ENCODE assay signal across 9 cellular contexts in the genomic region with DNA sequence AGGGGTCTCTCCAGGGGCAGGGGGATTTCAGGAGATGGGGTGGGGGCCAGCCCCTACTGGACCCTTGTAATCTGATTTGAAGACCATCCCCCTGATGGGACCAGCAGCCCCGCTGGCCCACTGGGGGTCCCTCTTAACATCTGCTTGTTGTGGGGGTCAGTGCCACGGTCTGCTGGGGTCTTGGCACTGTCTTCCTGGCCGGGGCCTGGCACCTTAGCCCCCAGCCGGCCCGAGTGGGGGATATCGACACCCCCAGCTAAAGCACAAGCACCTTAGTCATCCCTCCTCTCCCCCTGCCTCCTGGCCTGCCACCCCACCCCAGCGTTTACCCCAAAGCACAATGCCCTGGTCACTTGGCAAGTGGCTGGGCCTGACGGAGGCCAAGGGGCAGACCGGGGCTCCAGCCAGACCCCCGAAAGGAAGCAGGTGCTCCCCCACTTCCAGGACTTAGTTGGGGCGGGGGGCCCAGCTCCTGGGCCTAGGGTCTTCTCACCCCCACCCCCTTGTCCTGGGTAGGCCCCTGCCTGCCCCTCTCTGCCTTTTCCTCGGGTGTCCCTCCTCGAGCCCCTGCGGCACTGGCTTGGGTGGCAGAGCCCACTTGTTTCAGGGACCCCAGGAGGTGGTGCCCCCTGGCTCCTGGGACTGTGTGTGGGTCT. TPM values are rescaled to one million over a fixed set of nuclear protein-coding genes. Genes with fewer than 3 reads are reported as not detected.
DNase-seq lines count a peak whose midpoint lies in the region; ATAC-seq, FAIRE-seq and TF ChIP-seq lines count a peak whose summit lies in the region.
"Had no signal": no experiment of that assay in that cellular context is flagged by ENCODE, and none has a peak within 500 bp of the region (broad histone marks: within the 10 kb centered on the region; RNA-seq: fewer than 3 reads in every experiment).

No MANE protein-coding gene starts in this region.

- BruUV-seq in HepG2 (replicated peaks; lab: Mats Ljungman, UMichigan): no TSS peak

- H3K9me3 Mint-ChIP-seq in activated naive CD4-positive, alpha-beta T cell treated with anti-CD3 and anti-CD28 coated beads, Interleukin-2, amount 50 U/mL, for 24 hours: no peaks in the 10 kb centered on the region

- H3K4me3 ChIP-seq in Jurkat, Clone E6-1 (ENCODE audit: low read length): peak overlapping the region; percentile 99
- H3K4me3 ChIP-seq in HepG2 (replicated peaks in 1 of 3; ENCODE audit: insufficient read depth in 1 of 3, low read depth in 2 of 3, low read length in 3 of 3): peak overlapping the region; percentile 75 to 89 (median 84); a peak in 4 of 6 replicates
- H3K4me3 ChIP-seq in subcutaneous abdominal adipose tissue (ENCODE audit: low read depth in 1 of 5, low read length in 5 of 5): peak overlapping the region in 1 of 5 donors; percentile 85

- intact Hi-C loops in HepG2 (cut with micrococcal nuclease; ENCODE audit: unreplicated experiment): loop anchor here (5.0 kb wide), 1 partner anchor 33 kb away; no protein-coding TSS in a partner anchor

- POLR2A ChIA-PET in HepG2 (lab: Yijun Ruan, JAX): interaction anchor here (1.4 kb wide), 2 partner anchors 36 to 55 kb away, joined by 3 read pairs; no protein-coding TSS in a partner anchor

- DNase-seq in Jurkat, Clone E6-1 (ENCODE audit: low read depth, low spot score): no peak
- no peak for DNase-seq in HepG2 (ENCODE audit: low spot score)
- DNase-seq in NCI-H524 treated with DMSO at 0.1 percent for 48 hours (lab: John Stamatoyannopoulos, UW): no peak
- no peak for DNase-seq in SHP77 (lab: John Stamatoyannopoulos, UW)
- DNase-seq: T1000 had no signal

- H3K27ac ChIP-seq in HepG2 (ENCODE audit: extremely low read length, insufficient read depth, low read length) (peak overlapping the region; percentile 85), subcutaneous abdominal adipose tissue (ENCODE audit: low read depth, low read length) (peak overlapping the region; percentile 98)

- H3K36me3 Mint-ChIP-seq in activated naive CD4-positive, alpha-beta T cell treated with anti-CD3 and anti-CD28 coated beads, Interleukin-2, amount 50 U/mL, for 24 hours: peaks cover 14% of the 10 kb centered on the region

- no peaks in the 10 kb centered on the region for H3K9me3 ChIP-seq in HepG2 (ENCODE audit: low read length)
- H3K9me3 ChIP-seq in subcutaneous abdominal adipose tissue (ENCODE audit: control insufficient read depth in 5 of 5, low read length in 5 of 5): no peaks in the 10 kb centered on the region

- CTCF ChIA-PET in HepG2 (lab: Yijun Ruan, JAX; ENCODE audit: low intra/inter-chr PET ratio, low total read pairs): no interaction called here

- 75% methylated on average over 8 of the region's 14 CpGs for WGBS in HepG2 (ENCODE audit: low lambda C conversion rate)

- no peak for TF ChIP-seq RAD21 in HepG2 (CRISPR knock-in tag; IDR thresholded peaks at IDR 0.05)

- no peak for ATAC-seq in HepG2
- ATAC-seq in GM18517 (IDR thresholded peaks at IDR 0.05; ENCODE audit: unreplicated experiment): no peak
- no peak for ATAC-seq in HG03342 (IDR thresholded peaks at IDR 0.05; ENCODE audit: unreplicated experiment)

- no peak for TF ChIP-seq CTCF in HepG2 (CRISPR knock-in tag; IDR thresholded peaks at IDR 0.05)

- H3K27me3 ChIP-seq in HepG2 (ENCODE audit: control insufficient read depth in 1 of 2, insufficient read depth in 2 of 2, low read length in 2 of 2) (no peaks in the 10 kb centered on the region), subcutaneous abdominal adipose tissue (ENCODE audit: control insufficient read depth in 5 of 5, insufficient read depth in 4 of 5, low read length in 5 of 5) (no peaks in the 10 kb centered on the region)

- H3K36me3 ChIP-seq in HepG2 (replicated peaks in 1 of 2; ENCODE audit: control insufficient read depth in 1 of 2, insufficient read depth in 2 of 2, low read length in 2 of 2): peaks cover 0 to 8% of the 10 kb centered on the region in 2 experiments; a peak in 1 of 5 replicates
- H3K36me3 ChIP-seq in subcutaneous abdominal adipose tissue (ENCODE audit: control insufficient read depth in 5 of 5, insufficient read depth in 5 of 5, low read length in 5 of 5): peaks cover 2 to 15% (median 3%) of the 10 kb centered on the region in 5 donors

- in situ Hi-C loops in HepG2 (cut with HindIII; ENCODE audit: extremely low pct_ligation_motif_present, low pct_unique_long_range_greater_than_20kb): no loop called here

- TF ChIP-seq POLR2A in HepG2 (IDR thresholded peaks at IDR 0.05; ENCODE audit: insufficient read depth in 1 of 2, low read depth in 2 of 2, low read length in 2 of 2): no peak

- peak overlapping the region; percentile 44 for H3K27ac Mint-ChIP-seq in activated naive CD4-positive, alpha-beta T cell treated with anti-CD3 and anti-CD28 coated beads, Interleukin-2, amount 50 U/mL, for 24 hours

- H3K4me2 ChIP-seq in HepG2 (ENCODE audit: low read depth, low read length): peak overlapping the region; percentile 75

- TF ChIP-seq EP300 in HepG2 (IDR thresholded peaks at IDR 0.05; ENCODE audit: low read depth in 2 of 2, low read length in 2 of 2): no peak
- TF ChIP-seq EP300 in HepG2 (CRISPR knock-in tag; IDR thresholded peaks at IDR 0.05; ENCODE audit: borderline replicate concordance): no peak

- H3K4me1 ChIP-seq in HepG2 (ENCODE audit: insufficient read depth, low read length) (peaks cover 49% of the 10 kb centered on the region), subcutaneous abdominal adipose tissue (ENCODE audit: control insufficient read depth in 5 of 5, insufficient read depth in 5 of 5, low read length in 5 of 5) (peaks cover 1 to 44% (median 34%) of the 10 kb centered on the region in 5 donors)

- H4K20me1 ChIP-seq in HepG2 (ENCODE audit: insufficient read depth, low read length): no peaks in the 10 kb centered on the region

- H2AFZ ChIP-seq in HepG2 (ENCODE audit: low read length): no peak overlapping the region

- peak overlapping the region; percentile 84; the same call in 1 of the 2 replicates for H3K9ac ChIP-seq in HepG2 (ENCODE audit: insufficient read depth, low read depth, low read length)
- H3K9ac ChIP-seq in subcutaneous abdominal adipose tissue (ENCODE audit: low read length in 5 of 5): peak overlapping the region in 2 of 5 donors; percentile 56 to 92

- peaks cover 54% of the 10 kb centered on the region for H3K4me1 Mint-ChIP-seq in activated naive CD4-positive, alpha-beta T cell treated with anti-CD3 and anti-CD28 coated beads, Interleukin-2, amount 50 U/mL, for 24 hours

- FAIRE-seq in HepG2 (lab: Jason Lieb, UNC): no peak

- peaks cover 34% of the 10 kb centered on the region for H3K79me2 ChIP-seq in HepG2 (ENCODE audit: insufficient read depth, low read length)

- no peaks in the 10 kb centered on the region for H3K27me3 Mint-ChIP-seq in activated naive CD4-positive, alpha-beta T cell treated with anti-CD3 and anti-CD28 coated beads, Interleukin-2, amount 50 U/mL, for 24 hours

- H3K4me3 Mint-ChIP-seq in activated naive CD4-positive, alpha-beta T cell treated with anti-CD3 and anti-CD28 coated beads, Interleukin-2, amount 50 U/mL, for 24 hours: no peak overlapping the region

RNA-seq across cellular contexts. Expression of a gene that starts 1.4 kb away (rescaled TPM):
- 27.6 TPM for polyA plus RNA-seq in Jurkat, Clone E6-1 (2012; ENCODE audit: insufficient read depth, insufficient read length)
- 27.5 and 29.6 TPM in 2 replicates for total RNA-seq in HepG2 (2016; rRNA removed; fragmentation: Illumina TruSeq; extraction: Trizol)
- 10.0 and 10.5 TPM in 2 replicates for total RNA-seq in HepG2 (2016; cell fraction: cytosol; rRNA removed; fragmentation: Illumina TruSeq; extraction: Trizol; ENCODE audit: low read depth)
- total RNA-seq in HepG2 (2016; cell fraction: insoluble cytoplasmic fraction; rRNA removed; fragmentation: Illumina TruSeq; extraction: Trizol): 25.5 and 27.2 TPM in 2 replicates
- total RNA-seq in HepG2 (2016; cell fraction: membrane; rRNA removed; fragmentation: Illumina TruSeq; extraction: Trizol): 15.3 and 17.9 TPM in 2 replicates
- 28.0 and 32.9 TPM in 2 replicates for total RNA-seq in HepG2 (2016; cell fraction: nucleus; rRNA removed; fragmentation: Illumina TruSeq; extraction: Trizol)
- polyA plus RNA-seq in HepG2 (2011; rRNA removed): 23.5 and 23.9 TPM in 2 replicates
- 17.8 and 22.5 TPM in 2 replicates for polyA plus RNA-seq in HepG2 (2011; cell fraction: cytosol; rRNA removed)
- polyA plus RNA-seq in HepG2 (2011; cell fraction: nucleus; rRNA removed): 30.9 and 38.3 TPM in 2 replicates
- 22.1 and 22.8 TPM in 2 replicates for polyA plus RNA-seq in HepG2 (2012)
- 1.9 and 2.3 TPM in 2 replicates for polyA plus RNA-seq in HepG2 (2016; cell fraction: cytosol; fragmentation: Illumina TruSeq; extraction: Trizol; ENCODE audit: low read depth)
- polyA plus RNA-seq in HepG2 (2016; cell fraction: insoluble cytoplasmic fraction; fragmentation: Illumina TruSeq; extraction: Trizol; ENCODE audit: low read depth): 23.0 and 24.3 TPM in 2 replicates
- 4.3 and 5.1 TPM in 2 replicates for polyA plus RNA-seq in HepG2 (2016; cell fraction: membrane; fragmentation: Illumina TruSeq; extraction: Trizol; ENCODE audit: low read depth)
- polyA plus RNA-seq in HepG2 (2016; cell fraction: nucleus; fragmentation: Illumina TruSeq; extraction: Trizol; ENCODE audit: insufficient read depth, low read depth): 41.8 and 48.6 TPM in 2 replicates
- 62.5 and 108 TPM in 2 replicates for polyA minus RNA-seq in HepG2 (2011; rRNA and poly(A)+ RNA removed; ENCODE audit: low replicate concordance)
- 20.5 and 21.0 TPM in 2 replicates for polyA minus RNA-seq in HepG2 (2011; cell fraction: cytosol; rRNA and poly(A)+ RNA removed)
- 43.5 and 59.6 TPM in 2 replicates for polyA minus RNA-seq in HepG2 (2011; cell fraction: nucleus; rRNA and poly(A)+ RNA removed)

RNA-seq across cellular contexts. Expression of a gene that starts 24.1 kb away (rescaled TPM):
- 92.7 TPM for polyA plus RNA-seq in Jurkat, Clone E6-1 (2012; ENCODE audit: insufficient read depth, insufficient read length)
- total RNA-seq in HepG2 (2016; rRNA removed; fragmentation: Illumina TruSeq; extraction: Trizol): 57.3 and 91.4 TPM in 2 replicates
- 15.4 and 16.1 TPM in 2 replicates for total RNA-seq in HepG2 (2016; cell fraction: cytosol; rRNA removed; fragmentation: Illumina TruSeq; extraction: Trizol; ENCODE audit: low read depth)
- total RNA-seq in HepG2 (2016; cell fraction: insoluble cytoplasmic fraction; rRNA removed; fragmentation: Illumina TruSeq; extraction: Trizol): 59.1 and 93.1 TPM in 2 replicates
- 15.5 and 22.5 TPM in 2 replicates for total RNA-seq in HepG2 (2016; cell fraction: membrane; rRNA removed; fragmentation: Illumina TruSeq; extraction: Trizol)
- total RNA-seq in HepG2 (2016; cell fraction: nucleus; rRNA removed; fragmentation: Illumina TruSeq; extraction: Trizol): 19.9 and 22.9 TPM in 2 replicates
- polyA plus RNA-seq in HepG2 (2011; rRNA removed): 36.1 and 46.0 TPM in 2 replicates
- 25.0 and 39.0 TPM in 2 replicates for polyA plus RNA-seq in HepG2 (2011; cell fraction: cytosol; rRNA removed)
- polyA plus RNA-seq in HepG2 (2011; cell fraction: nucleus; rRNA removed): 9.7 and 13.5 TPM in 2 replicates
- polyA plus RNA-seq in HepG2 (2012): 60.6 and 62.8 TPM in 2 replicates
- polyA plus RNA-seq in HepG2 (2016; cell fraction: cytosol; fragmentation: Illumina TruSeq; extraction: Trizol; ENCODE audit: low read depth): 9.9 and 11.6 TPM in 2 replicates
- polyA plus RNA-seq in HepG2 (2016; cell fraction: insoluble cytoplasmic fraction; fragmentation: Illumina TruSeq; extraction: Trizol; ENCODE audit: low read depth): 88.3 and 97.0 TPM in 2 replicates
- polyA plus RNA-seq in HepG2 (2016; cell fraction: membrane; fragmentation: Illumina TruSeq; extraction: Trizol; ENCODE audit: low read depth): 13.7 and 14.0 TPM in 2 replicates
- 41.6 and 43.1 TPM in 2 replicates for polyA plus RNA-seq in HepG2 (2016; cell fraction: nucleus; fragmentation: Illumina TruSeq; extraction: Trizol; ENCODE audit: insufficient read depth, low read depth)
- polyA minus RNA-seq in HepG2 (2011; rRNA and poly(A)+ RNA removed; ENCODE audit: low replicate concordance): 7.0 and 11.9 TPM in 2 replicates
- polyA minus RNA-seq in HepG2 (2011; cell fraction: cytosol; rRNA and poly(A)+ RNA removed): 18.4 and 18.5 TPM in 2 replicates
- 13.6 and 14.7 TPM in 2 replicates for polyA minus RNA-seq in HepG2 (2011; cell fraction: nucleus; rRNA and poly(A)+ RNA removed)

RNA-seq across cellular contexts. Expression of a gene that starts 24.4 kb away (rescaled TPM):
- 91.6 TPM for polyA plus RNA-seq in Jurkat, Clone E6-1 (2012; ENCODE audit: insufficient read depth, insufficient read length)
- total RNA-seq in HepG2 (2016; rRNA removed; fragmentation: Illumina TruSeq; extraction: Trizol): 52.8 and 59.5 TPM in 2 replicates
- total RNA-seq in HepG2 (2016; cell fraction: cytosol; rRNA removed; fragmentation: Illumina TruSeq; extraction: Trizol; ENCODE audit: low read depth): 111 and 114 TPM in 2 replicates
- total RNA-seq in HepG2 (2016; cell fraction: insoluble cytoplasmic fraction; rRNA removed; fragmentation: Illumina TruSeq; extraction: Trizol): 50.3 and 56.5 TPM in 2 replicates
- 127 and 134 TPM in 2 replicates for total RNA-seq in HepG2 (2016; cell fraction: membrane; rRNA removed; fragmentation: Illumina TruSeq; extraction: Trizol)
- 33.0 and 33.1 TPM in 2 replicates for total RNA-seq in HepG2 (2016; cell fraction: nucleus; rRNA removed; fragmentation: Illumina TruSeq; extraction: Trizol)
- polyA plus RNA-seq in HepG2 (2011; rRNA removed): 18.7 and 23.1 TPM in 2 replicates
- 23.7 and 26.0 TPM in 2 replicates for polyA plus RNA-seq in HepG2 (2011; cell fraction: cytosol; rRNA removed)
- 13.1 and 14.7 TPM in 2 replicates for polyA plus RNA-seq in HepG2 (2011; cell fraction: nucleus; rRNA removed)
- 30.4 and 36.9 TPM in 2 replicates for polyA plus RNA-seq in HepG2 (2012)
- polyA plus RNA-seq in HepG2 (2016; cell fraction: cytosol; fragmentation: Illumina TruSeq; extraction: Trizol; ENCODE audit: low read depth): 196 and 200 TPM in 2 replicates
- polyA plus RNA-seq in HepG2 (2016; cell fraction: insoluble cytoplasmic fraction; fragmentation: Illumina TruSeq; extraction: Trizol; ENCODE audit: low read depth): 70.3 and 80.5 TPM in 2 replicates
- 164 and 169 TPM in 2 replicates for polyA plus RNA-seq in HepG2 (2016; cell fraction: membrane; fragmentation: Illumina TruSeq; extraction: Trizol; ENCODE audit: low read depth)
- polyA plus RNA-seq in HepG2 (2016; cell fraction: nucleus; fragmentation: Illumina TruSeq; extraction: Trizol; ENCODE audit: insufficient read depth, low read depth): 55.3 and 55.6 TPM in 2 replicates
- polyA minus RNA-seq in HepG2 (2011; rRNA and poly(A)+ RNA removed; ENCODE audit: low replicate concordance): 10.8 and 102 TPM in 2 replicates
- polyA minus RNA-seq in HepG2 (2011; cell fraction: cytosol; rRNA and poly(A)+ RNA removed): 7.8 and 10.2 TPM in 2 replicates
- 36.7 and 43.0 TPM in 2 replicates for polyA minus RNA-seq in HepG2 (2011; cell fraction: nucleus; rRNA and poly(A)+ RNA removed)

RNA-seq across cellular contexts. Expression of a gene that starts 49.0 kb away (rescaled TPM):
- not detected for polyA plus RNA-seq in Jurkat, Clone E6-1 (2012; ENCODE audit: insufficient read depth, insufficient read length)
- total RNA-seq in HepG2 (2016; rRNA removed; fragmentation: Illumina TruSeq; extraction: Trizol): 0.53 and 0.98 TPM in 2 replicates
- not detected in 2 replicates for total RNA-seq in HepG2 (2016; cell fraction: cytosol; rRNA removed; fragmentation: Illumina TruSeq; extraction: Trizol; ENCODE audit: low read depth)
- total RNA-seq in HepG2 (2016; cell fraction: insoluble cytoplasmic fraction; rRNA removed; fragmentation: Illumina TruSeq; extraction: Trizol): 0.41 TPM in 1 of 2 replicates, not detected in the other
- 0.65 TPM in 1 of 2 replicates, not detected in the other for total RNA-seq in HepG2 (2016; cell fraction: membrane; rRNA removed; fragmentation: Illumina TruSeq; extraction: Trizol)
- not detected in 2 replicates for total RNA-seq in HepG2 (2016; cell fraction: nucleus; rRNA removed; fragmentation: Illumina TruSeq; extraction: Trizol)
- 2.0 and 3.4 TPM in 2 replicates for polyA plus RNA-seq in HepG2 (2011; rRNA removed)
- 3.7 and 4.0 TPM in 2 replicates for polyA plus RNA-seq in HepG2 (2011; cell fraction: cytosol; rRNA removed)
- polyA plus RNA-seq in HepG2 (2011; cell fraction: nucleus; rRNA removed): 1.3 TPM in 1 of 2 replicates, not detected in the other
- 0.72 TPM in 1 of 2 replicates, not detected in the other for polyA plus RNA-seq in HepG2 (2012)
- not detected in 2 replicates for polyA plus RNA-seq in HepG2 (2016; cell fraction: cytosol; fragmentation: Illumina TruSeq; extraction: Trizol; ENCODE audit: low read depth)
- not detected in 2 replicates for polyA plus RNA-seq in HepG2 (2016; cell fraction: insoluble cytoplasmic fraction; fragmentation: Illumina TruSeq; extraction: Trizol; ENCODE audit: low read depth)
- not detected in 2 replicates for polyA plus RNA-seq in HepG2 (2016; cell fraction: membrane; fragmentation: Illumina TruSeq; extraction: Trizol; ENCODE audit: low read depth)
- not detected in 2 replicates for polyA plus RNA-seq in HepG2 (2016; cell fraction: nucleus; fragmentation: Illumina TruSeq; extraction: Trizol; ENCODE audit: insufficient read depth, low read depth)
- polyA minus RNA-seq in HepG2 (2011; rRNA and poly(A)+ RNA removed; ENCODE audit: low replicate concordance): 1.7 and 183 TPM in 2 replicates
- polyA minus RNA-seq in HepG2 (2011; cell fraction: cytosol; rRNA and poly(A)+ RNA removed): 7.4 TPM in 2 replicates
- 4.6 TPM in 1 of 2 replicates, not detected in the other for polyA minus RNA-seq in HepG2 (2011; cell fraction: nucleus; rRNA and poly(A)+ RNA removed)
